8 cellular contexts compared by ENCODE assay signal in the genomic region with DNA sequence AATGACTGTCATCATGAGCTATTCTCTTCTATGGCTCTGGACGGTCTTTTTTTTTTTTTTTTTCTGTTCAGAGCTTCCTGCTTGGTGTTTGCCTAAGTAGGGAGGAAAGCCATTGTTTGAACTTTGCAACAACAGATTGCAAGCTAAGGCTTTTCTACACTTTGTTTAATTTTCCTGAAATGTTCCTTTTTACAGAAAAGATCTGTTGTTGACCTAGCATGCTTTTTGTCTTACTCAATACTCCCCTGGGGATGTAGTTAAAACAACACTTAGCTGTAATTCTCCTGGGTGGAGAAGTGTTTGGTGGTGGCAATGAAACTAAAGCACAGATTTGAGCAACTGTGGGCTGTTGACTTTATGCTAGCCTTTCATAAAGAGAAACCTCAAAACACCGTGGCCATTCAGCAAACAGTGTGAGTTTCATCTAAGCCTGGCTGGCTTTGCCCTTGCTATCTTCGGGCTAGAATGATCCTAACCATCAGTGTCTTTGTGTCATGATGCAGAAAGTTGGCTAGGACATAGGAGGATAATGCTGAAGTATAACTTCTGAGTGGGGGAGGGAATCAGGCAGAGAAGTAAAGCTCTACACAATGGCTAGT.
DNase-seq lines count a peak whose midpoint lies in the region; ATAC-seq and TF ChIP-seq lines count a peak whose summit lies in the region.

No MANE protein-coding gene starts in this region.

- TF ChIP-seq POLR2A in vagina (IDR thresholded peaks at IDR 0.05): no peak

- H3K4me3 ChIP-seq in astrocyte of the cerebellum (ENCODE audit: low read depth, low read length): no peak overlapping the region
- H3K4me3 ChIP-seq in mesodermal cell (ENCODE audit: extremely low read depth, insufficient read depth, low read length, poor library complexity, severe bottlenecking): no peak overlapping the region
- H3K4me3 ChIP-seq in vagina: no peak overlapping the region

- in situ Hi-C loops in astrocyte of the cerebellum (cut with HindIII; ENCODE audit: low sequenced_read_pairs): no loop called here

- H3K36me3 ChIP-seq in mesodermal cell (ENCODE audit: control insufficient read depth, insufficient read depth, low read length): no peaks in the 10 kb centered on the region
- H3K36me3 ChIP-seq in vagina: no peaks in the 10 kb centered on the region

- no peak for TF ChIP-seq CTCF in astrocyte of the cerebellum (IDR thresholded peaks at IDR 0.05; ENCODE audit: low read depth, low read length, missing control alignments)
- no peak for TF ChIP-seq CTCF in vagina (IDR thresholded peaks at IDR 0.05)

- WGBS in mesodermal cell (ENCODE audit: insufficient coverage in 2 of 2), 2 experiments: 80 to 83% methylated on average over 2 of the region's 3 CpGs

- peak; percentile 86 for DNase-seq in DMS153 (lab: John Stamatoyannopoulos, UW)
- DNase-seq in astrocyte of the cerebellum (ENCODE audit: low read depth): peak; percentile 48
- DNase-seq in NCI-H1694 (lab: John Stamatoyannopoulos, UW): no peak
- no peak for DNase-seq in SKM-1 (lab: John Stamatoyannopoulos, UW; ENCODE audit: unreplicated experiment)
- no peak for DNase-seq in vagina (ENCODE audit: extremely low spot score in 2 of 2)

- peak; percentile 81 for ATAC-seq in GM19395 (IDR thresholded peaks at IDR 0.05; ENCODE audit: unreplicated experiment)
- ATAC-seq in HG03378 (IDR thresholded peaks at IDR 0.05; ENCODE audit: unreplicated experiment): peak; percentile 92

- intact Hi-C loops in vagina (cut with DNase I): no loop called here

- no peaks in the 10 kb centered on the region for H3K9me3 ChIP-seq in mesodermal cell (ENCODE audit: control insufficient read depth, low read length)
- no peaks in the 10 kb centered on the region for H3K9me3 ChIP-seq in vagina

- peaks cover 38% of the 10 kb centered on the region for H3K4me1 ChIP-seq in mesodermal cell (ENCODE audit: control insufficient read depth, insufficient read depth, low read length, poor library complexity, severe bottlenecking)
- H3K4me1 ChIP-seq in vagina: peaks cover 14% of the 10 kb centered on the region

- H3K27ac ChIP-seq in mesodermal cell (ENCODE audit: low read depth, low read length, severe bottlenecking) (peak overlapping the region; percentile 80), vagina (no peak overlapping the region)

- no peaks in the 10 kb centered on the region for H3K27me3 ChIP-seq in vagina

Comparison
In these comparisons a context has a peak if more than half of its experiments do, and no peak if none do; other contexts are left out.
1. DNase-seq: peak in DMS153 (single experiment) and astrocyte of the cerebellum (single experiment); none in NCI-H1694 (single experiment), SKM-1 (single experiment) and vagina (0 of 2).